In the genomic region with DNA sequence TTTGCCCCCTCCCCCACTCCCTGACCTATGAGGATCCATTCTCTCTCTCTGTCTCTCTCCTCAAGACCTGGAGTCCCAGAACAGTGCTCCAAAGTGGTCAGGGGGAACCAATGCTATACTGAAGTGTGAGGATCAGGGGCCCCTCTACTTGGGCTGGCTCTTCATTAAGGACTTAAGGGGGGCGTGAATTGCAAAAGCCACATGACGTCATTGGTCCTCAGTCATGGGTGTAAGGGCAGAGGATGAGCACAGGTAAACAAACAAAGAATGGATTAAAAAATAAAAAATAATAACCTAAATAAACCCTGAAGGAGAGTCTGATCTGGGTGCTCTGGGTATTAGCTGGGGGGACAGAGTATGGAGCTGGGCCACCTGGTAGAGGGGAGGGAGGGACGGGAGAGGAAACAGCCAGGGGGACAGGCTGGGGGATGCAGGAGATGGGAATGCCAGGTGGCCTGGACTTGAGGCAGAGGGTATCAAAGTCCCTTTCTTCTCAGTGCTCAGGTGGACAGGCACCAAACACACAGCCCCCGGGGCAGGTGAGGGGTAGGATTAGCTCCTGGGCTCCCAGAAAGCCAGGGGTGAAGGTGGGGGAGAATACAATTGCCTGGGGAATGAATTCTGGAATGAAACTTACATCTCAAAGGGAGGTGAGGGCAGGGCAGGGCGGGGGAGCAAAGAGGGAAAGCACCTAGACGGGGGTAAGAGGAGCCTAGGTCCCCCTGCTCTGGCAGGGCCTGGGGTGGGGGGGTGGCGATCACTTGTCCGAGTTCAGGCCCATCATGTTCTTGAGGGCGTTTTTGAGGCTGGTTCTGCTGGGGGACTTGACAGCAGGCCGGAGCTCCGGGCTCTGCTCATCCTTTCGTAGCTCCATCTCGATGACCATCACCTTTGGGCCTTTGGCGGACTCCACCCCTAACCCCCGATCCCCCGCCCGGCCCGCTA, we compare ENCODE assay signal across 8 cellular contexts. TPM values are rescaled to one million over a fixed set of nuclear protein-coding genes. Genes with fewer than 3 reads are reported as not detected.
DNase-seq lines count a peak whose midpoint lies in the region; ATAC-seq and TF ChIP-seq lines count a peak whose summit lies in the region.

No MANE protein-coding gene starts in this region.

- H3K27me3 Mint-ChIP-seq in CD14-positive monocyte (ENCODE audit: low read depth in 3 of 3), result no peaks in the 10 kb centered on the region
- H3K27me3 Mint-ChIP-seq in effector memory CD8-positive, alpha-beta T cell, result no peaks in the 10 kb centered on the region
- no peaks in the 10 kb centered on the region for H3K27me3 Mint-ChIP-seq in neural crest cell (ENCODE audit: low read depth)

- H3K27ac Mint-ChIP-seq in CD14-positive monocyte (peak overlapping the region; percentile 98 to 99 (median 99)), neural crest cell (ENCODE audit: unreplicated experiment) (no peak overlapping the region)
- peak overlapping the region; percentile 99 for H3K27ac Mint-ChIP-seq in effector memory CD8-positive, alpha-beta T cell

- no peaks in the 10 kb centered on the region for H3K36me3 ChIP-seq in MG63

- in situ Hi-C loops in GM13976 (cut with MboI; ENCODE audit: low sequenced_read_pairs, unreplicated experiment), result no loop called here

- H3K4me1 Mint-ChIP-seq in CD14-positive monocyte, result peaks cover 51% of the 10 kb centered on the region
- peaks cover 20 to 28% of the 10 kb centered on the region in 2 donors for H3K4me1 Mint-ChIP-seq in effector memory CD8-positive, alpha-beta T cell (ENCODE audit: low read depth in 2 of 2)
- H3K4me1 Mint-ChIP-seq in neural crest cell, result peaks cover 63% of the 10 kb centered on the region

- H3K27me3 ChIP-seq in MG63, result no peaks in the 10 kb centered on the region

- H3K36me3 Mint-ChIP-seq in CD14-positive monocyte (peaks cover 4 to 19% of the 10 kb centered on the region in 2 donors), neural crest cell (ENCODE audit: low read depth) (peaks cover 3% of the 10 kb centered on the region)
- H3K36me3 Mint-ChIP-seq in effector memory CD8-positive, alpha-beta T cell (ENCODE audit: insufficient read depth), result peaks cover 4% of the 10 kb centered on the region

- DNase-seq in CD14-positive monocyte (ENCODE audit: low spot score) (no peak), MG63 (no peak), neural crest cell (ENCODE audit: low read depth, low spot score) (no peak), CD1c-positive myeloid dendritic cell (ENCODE audit: extremely low spot score) (no peak), GM13976 (ENCODE audit: low spot score) (no peak), NCI-H446 treated with DMSO at 0.1 percent for 48 hours (lab: John Stamatoyannopoulos, UW) (no peak)
- no peak for DNase-seq in effector memory CD8-positive, alpha-beta T cell

- ATAC-seq in effector memory CD8-positive, alpha-beta T cell (replicated peaks), result no peak
- no peak for ATAC-seq in esophagus mucosa

- H3K4me3 ChIP-seq in MG63, result peak overlapping the region; percentile 46

- H3K4me3 Mint-ChIP-seq in CD14-positive monocyte (peak overlapping the region; percentile 91 to 96), neural crest cell (peak overlapping the region; percentile 92)
- peak overlapping the region; percentile 98 to 99 for H3K4me3 Mint-ChIP-seq in effector memory CD8-positive, alpha-beta T cell

- no peaks in the 10 kb centered on the region for H3K9me3 ChIP-seq in MG63

- H3K9me3 Mint-ChIP-seq in CD14-positive monocyte (peaks cover 0 to 2% (median 0%) of the 10 kb centered on the region in 7 donors), neural crest cell (peaks cover 3% of the 10 kb centered on the region)
- no peaks in the 10 kb centered on the region for H3K9me3 Mint-ChIP-seq in effector memory CD8-positive, alpha-beta T cell

- intact Hi-C loops in CD14-positive monocyte (cut with micrococcal nuclease), result no loop called here

- TF ChIP-seq CTCF in CD14-positive monocyte (IDR thresholded peaks at IDR 0.05) (no peak), neural crest cell (conservative IDR thresholded peaks at IDR 0.05) (no peak), GM13976 (IDR thresholded peaks at IDR 0.05; ENCODE audit: borderline replicate concordance, control extremely low read depth, extremely low read depth, insufficient read depth, missing control alignments) (no peak)

RNA-seq across cellular contexts. Expression of gene MPZ, which starts 4.6 kb away (rescaled TPM):
- under 1 TPM in 1 of 2 donors, not detected in 1; 0.16 TPM for polyA plus RNA-seq in CD14-positive monocyte
- 0.07 TPM in 1 of 2 replicates, not detected in the other for total RNA-seq in MG63 (2014; rRNA removed; shearing (Covaris generic); ENCODE audit: low replicate concordance)
- total RNA-seq in neural crest cell (50.2 and 51.3 TPM in 2 replicates), esophagus mucosa (1.4 TPM)

RNA-seq across cellular contexts. Expression of gene SDHC, which starts 9.0 kb away (rescaled TPM):
- 100 to 1,000 TPM; 323 to 350 TPM for polyA plus RNA-seq in CD14-positive monocyte
- 466 and 501 TPM in 2 replicates for total RNA-seq in MG63 (2014; rRNA removed; shearing (Covaris generic); ENCODE audit: low replicate concordance)
- 193 and 200 TPM in 2 replicates for total RNA-seq in neural crest cell
- total RNA-seq in esophagus mucosa, result 185 TPM

RNA-seq across cellular contexts. Expression of gene PCP4L1, which starts 46.7 kb away (rescaled TPM):
- polyA plus RNA-seq in CD14-positive monocyte, result not detected
- not detected in 2 replicates for total RNA-seq in MG63 (2014; rRNA removed; shearing (Covaris generic); ENCODE audit: low replicate concordance)
- 0.16 and 0.20 TPM in 2 replicates for total RNA-seq in neural crest cell
- 29.3 TPM for total RNA-seq in esophagus mucosa

Comparison
In these comparisons a context has a peak if more than half of its experiments do, and no peak if none do; other contexts are left out.
1. RNA of gene MPZ, which starts 4.6 kb away (total RNA-seq): 50.2 to 51.3 TPM in neural crest cell; 1.4 TPM in esophagus mucosa (single experiment) and 0.07 TPM in MG63; every median in the first group is over 10 times any median in the second.
2. RNA of gene PCP4L1, which starts 46.7 kb away (total RNA-seq): 29.3 TPM in esophagus mucosa (single experiment); 0.16 to 0.20 TPM in neural crest cell and not detected in MG63; every median in the first group is over 10 times any median in the second.
3. Peak in every context shown above with its lines, with median percentiles within 50 percentile points of each other: H3K4me3 Mint-ChIP-seq.